ENCODE assay signal across 1 cellular context in genomic region chr14:103118663-103119404, GRCh38.
TF ChIP-seq lines count a peak whose summit lies in the region.

No MANE protein-coding gene starts in this region.

TF ChIP-seq in K562, 482 proteins besides CTCF, POLR2A, EP300 and RAD21 (continued from another document and continues in another):
- TF ChIP-seq RERE (CRISPR knock-in tag; IDR thresholded peaks at IDR 0.05; ENCODE audit: borderline replicate concordance) (no peak), HBP1 (CRISPR knock-in tag; IDR thresholded peaks at IDR 0.05) (no peak), AFF1 (IDR thresholded peaks at IDR 0.05; ENCODE audit: low read depth in 1 of 2, partially characterized antibody in 2 of 2) (peak in 1 of 2 experiments; percentile 16), MTA1 (IDR thresholded peaks at IDR 0.05; ENCODE audit: borderline replicate concordance) (peak; percentile 44; the same call in 1 of the 2 replicates), CREB3L1 (IDR thresholded peaks at IDR 0.05; ENCODE audit: borderline replicate concordance, low read depth) (no peak), PTTG1 (tag; IDR thresholded peaks at IDR 0.05; ENCODE audit: low read depth) (no peak), ZNF57 (CRISPR knock-in tag; IDR thresholded peaks at IDR 0.05) (no peak), MYC (IDR thresholded peaks at IDR 0.05; ENCODE audit: low read depth, low read length) (peak; percentile 38; the same call in 1 of the 2 replicates), MYC (CRISPR knock-in tag; IDR thresholded peaks at IDR 0.05; ENCODE audit: borderline replicate concordance, low read depth) (no peak), BRD4 (IDR thresholded peaks at IDR 0.05) (no peak), COPS2 (conservative IDR thresholded peaks at IDR 0.05) (no peak), HEY1 (CRISPR knock-in tag; IDR thresholded peaks at IDR 0.05; ENCODE audit: borderline replicate concordance) (no peak), IRF9 (tag; IDR thresholded peaks at IDR 0.05) (no peak), ZNF778 (CRISPR knock-in tag; IDR thresholded peaks at IDR 0.05) (no peak), MYBL2 (IDR thresholded peaks at IDR 0.05; ENCODE audit: low read depth) (no peak), MYBL2 (CRISPR knock-in tag; IDR thresholded peaks at IDR 0.05; ENCODE audit: borderline replicate concordance) (no peak), SMARCE1 (IDR thresholded peaks at IDR 0.05) (peak; percentile 86), GABPB2 (CRISPR knock-in tag; conservative IDR thresholded peaks at IDR 0.05) (no peak), SMARCA4 (IDR thresholded peaks at IDR 0.05) (peak; percentile 71), UBTF (IDR thresholded peaks at IDR 0.05; ENCODE audit: borderline replicate concordance in 1 of 2, low read depth in 2 of 2, low read length in 2 of 2) (no peak), TRIM24 (IDR thresholded peaks at IDR 0.05) (0 out of 4 replicates have a peak, but pooled peaks of 1 of the 2 experiments have one; percentile 16), PYGO2 (tag; IDR thresholded peaks at IDR 0.05) (no peak), HMG20B (CRISPR knock-in tag; IDR thresholded peaks at IDR 0.05) (no peak), TAF9B (IDR thresholded peaks at IDR 0.05; ENCODE audit: partially characterized antibody) (no peak), SNRNP70 (optimal IDR thresholded peaks at IDR 0.05; ENCODE audit: low read depth, low read length) (no peak), ILF3 (IDR thresholded peaks at IDR 0.05; ENCODE audit: borderline replicate concordance) (no peak), U2AF1 (optimal IDR thresholded peaks at IDR 0.05; ENCODE audit: low read depth, low read length) (no peak)
- TF ChIP-seq, protein P1, sequence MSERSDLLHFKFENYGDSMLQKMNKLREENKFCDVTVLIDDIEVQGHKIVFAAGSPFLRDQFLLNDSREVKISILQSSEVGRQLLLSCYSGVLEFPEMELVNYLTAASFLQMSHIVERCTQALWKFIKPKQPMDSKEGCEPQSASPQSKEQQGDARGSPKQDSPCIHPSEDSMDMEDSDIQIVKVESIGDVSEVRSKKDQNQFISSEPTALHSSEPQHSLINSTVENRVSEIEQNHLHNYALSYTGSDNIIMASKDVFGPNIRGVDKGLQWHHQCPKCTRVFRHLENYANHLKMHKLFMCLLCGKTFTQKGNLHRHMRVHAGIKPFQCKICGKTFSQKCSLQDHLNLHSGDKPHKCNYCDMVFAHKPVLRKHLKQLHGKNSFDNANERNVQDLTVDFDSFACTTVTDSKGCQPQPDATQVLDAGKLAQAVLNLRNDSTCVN (CRISPR knock-in tag; IDR thresholded peaks at IDR 0.05): no peak
- TF ChIP-seq, protein P2, sequence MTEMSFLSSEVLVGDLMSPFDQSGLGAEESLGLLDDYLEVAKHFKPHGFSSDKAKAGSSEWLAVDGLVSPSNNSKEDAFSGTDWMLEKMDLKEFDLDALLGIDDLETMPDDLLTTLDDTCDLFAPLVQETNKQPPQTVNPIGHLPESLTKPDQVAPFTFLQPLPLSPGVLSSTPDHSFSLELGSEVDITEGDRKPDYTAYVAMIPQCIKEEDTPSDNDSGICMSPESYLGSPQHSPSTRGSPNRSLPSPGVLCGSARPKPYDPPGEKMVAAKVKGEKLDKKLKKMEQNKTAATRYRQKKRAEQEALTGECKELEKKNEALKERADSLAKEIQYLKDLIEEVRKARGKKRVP (CRISPR knock-in tag; IDR thresholded peaks at IDR 0.05): 0 out of 2 replicates have a peak, but pooled peaks have one; percentile 18
- TF ChIP-seq, protein P3, sequence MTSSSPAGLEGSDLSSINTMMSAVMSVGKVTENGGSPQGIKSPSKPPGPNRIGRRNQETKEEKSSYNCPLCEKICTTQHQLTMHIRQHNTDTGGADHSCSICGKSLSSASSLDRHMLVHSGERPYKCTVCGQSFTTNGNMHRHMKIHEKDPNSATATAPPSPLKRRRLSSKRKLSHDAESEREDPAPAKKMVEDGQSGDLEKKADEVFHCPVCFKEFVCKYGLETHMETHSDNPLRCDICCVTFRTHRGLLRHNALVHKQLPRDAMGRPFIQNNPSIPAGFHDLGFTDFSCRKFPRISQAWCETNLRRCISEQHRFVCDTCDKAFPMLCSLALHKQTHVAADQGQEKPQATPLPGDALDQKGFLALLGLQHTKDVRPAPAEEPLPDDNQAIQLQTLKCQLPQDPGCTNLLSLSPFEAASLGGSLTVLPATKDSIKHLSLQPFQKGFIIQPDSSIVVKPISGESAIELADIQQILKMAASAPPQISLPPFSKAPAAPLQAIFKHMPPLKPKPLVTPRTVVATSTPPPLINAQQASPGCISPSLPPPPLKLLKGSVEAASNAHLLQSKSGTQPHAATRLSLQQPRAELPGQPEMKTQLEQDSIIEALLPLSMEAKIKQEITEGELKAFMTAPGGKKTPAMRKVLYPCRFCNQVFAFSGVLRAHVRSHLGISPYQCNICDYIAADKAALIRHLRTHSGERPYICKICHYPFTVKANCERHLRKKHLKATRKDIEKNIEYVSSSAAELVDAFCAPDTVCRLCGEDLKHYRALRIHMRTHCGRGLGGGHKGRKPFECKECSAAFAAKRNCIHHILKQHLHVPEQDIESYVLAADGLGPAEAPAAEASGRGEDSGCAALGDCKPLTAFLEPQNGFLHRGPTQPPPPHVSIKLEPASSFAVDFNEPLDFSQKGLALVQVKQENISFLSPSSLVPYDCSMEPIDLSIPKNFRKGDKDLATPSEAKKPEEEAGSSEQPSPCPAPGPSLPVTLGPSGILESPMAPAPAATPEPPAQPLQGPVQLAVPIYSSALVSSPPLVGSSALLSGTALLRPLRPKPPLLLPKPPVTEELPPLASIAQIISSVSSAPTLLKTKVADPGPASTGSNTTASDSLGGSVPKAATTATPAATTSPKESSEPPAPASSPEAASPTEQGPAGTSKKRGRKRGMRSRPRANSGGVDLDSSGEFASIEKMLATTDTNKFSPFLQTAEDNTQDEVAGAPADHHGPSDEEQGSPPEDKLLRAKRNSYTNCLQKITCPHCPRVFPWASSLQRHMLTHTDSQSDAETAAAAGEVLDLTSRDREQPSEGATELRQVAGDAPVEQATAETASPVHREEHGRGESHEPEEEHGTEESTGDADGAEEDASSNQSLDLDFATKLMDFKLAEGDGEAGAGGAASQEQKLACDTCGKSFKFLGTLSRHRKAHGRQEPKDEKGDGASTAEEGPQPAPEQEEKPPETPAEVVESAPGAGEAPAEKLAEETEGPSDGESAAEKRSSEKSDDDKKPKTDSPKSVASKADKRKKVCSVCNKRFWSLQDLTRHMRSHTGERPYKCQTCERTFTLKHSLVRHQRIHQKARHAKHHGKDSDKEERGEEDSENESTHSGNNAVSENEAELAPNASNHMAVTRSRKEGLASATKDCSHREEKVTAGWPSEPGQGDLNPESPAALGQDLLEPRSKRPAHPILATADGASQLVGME (CRISPR knock-in tag; IDR thresholded peaks at IDR 0.05): no peak
